Comparison of ENCODE assay signal across 9 cellular contexts in the genomic region with DNA sequence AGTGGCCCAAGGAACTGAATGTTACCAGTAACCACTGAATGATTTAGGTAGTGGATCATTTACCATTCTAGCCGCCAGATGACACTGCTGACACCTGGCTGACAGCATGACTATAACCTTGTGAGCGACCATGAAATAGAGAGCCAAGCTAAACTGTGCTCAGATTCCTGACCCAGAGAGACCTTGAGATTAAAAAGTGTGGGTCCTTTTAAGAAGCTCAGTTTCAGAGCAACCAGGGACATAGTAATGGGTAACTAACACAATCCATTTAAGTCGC.
DNase-seq lines count a peak whose midpoint lies in the region; ATAC-seq, FAIRE-seq and TF ChIP-seq lines count a peak whose summit lies in the region.
"Had no signal": no experiment of that assay in that cellular context is flagged by ENCODE, and none has a peak within 500 bp of the region (broad histone marks: within the 10 kb centered on the region; RNA-seq: fewer than 3 reads in every experiment).

No MANE protein-coding gene starts in this region.

- no peaks in the 10 kb centered on the region for H3K36me3 ChIP-seq in psoas muscle (ENCODE audit: insufficient read depth in 1 of 2, low read depth in 1 of 2)

- ATAC-seq in HG03432 (IDR thresholded peaks at IDR 0.05; ENCODE audit: unreplicated experiment) (peak; percentile 97), psoas muscle (peak; percentile 91 to 98 (median 97)), esophagus mucosa (no peak)
- ATAC-seq: activated naive CD8-positive, alpha-beta T cell treated with anti-CD3 and anti-CD28 coated beads, Interleukin-2, amount 50 U/mL, for 24 hours had no signal

- H3K27ac ChIP-seq in psoas muscle, result peak overlapping the region; percentile 56

- TF ChIP-seq CTCF in cardiac fibroblast (IDR thresholded peaks at IDR 0.05; ENCODE audit: low read depth, low read length) (no peak), psoas muscle (IDR thresholded peaks at IDR 0.05) (peak; percentile 46)

- no peaks in the 10 kb centered on the region for H3K4me1 ChIP-seq in psoas muscle

- H3K27me3 ChIP-seq in psoas muscle (ENCODE audit: insufficient read depth in 3 of 3, low read length in 2 of 3), result no peaks in the 10 kb centered on the region

- FAIRE-seq in GM19239 (lab: Jason Lieb, UNC), result peak; percentile 48

- DNase-seq in GM19239 (ENCODE audit: insufficient read length, low spot score) (peak; percentile 1), cardiac fibroblast (ENCODE audit: low read depth in 2 of 2) (peak; percentile 8 to 20), psoas muscle (peak in 1 of 2 donors; percentile 12), NCI-H2171 treated with DMSO at 0.1 percent for 48 hours (lab: John Stamatoyannopoulos, UW) (no peak), AML-193 (lab: John Stamatoyannopoulos, UW) (no peak)
- no peak for DNase-seq in activated naive CD4-positive, alpha-beta T cell treated with Interleukin-2 at 50 U/mL for 16 hours
- DNase-seq: activated naive CD8-positive, alpha-beta T cell treated with anti-CD3 and anti-CD28 coated beads, Interleukin-2, amount 50 U/mL, for 24 hours had no signal

- no peaks in the 10 kb centered on the region for H3K9me3 ChIP-seq in psoas muscle

- WGBS in psoas muscle, 3 donors, result 13 to 38% (median 27%) methylated on average over 3 of the region's 3 CpGs

- H3K4me3 ChIP-seq in cardiac fibroblast (replicated peaks in 1 of 2; ENCODE audit: low read depth in 2 of 2, low read length in 2 of 2) (no peak overlapping the region), psoas muscle (no peak overlapping the region)

- intact Hi-C loops in psoas muscle (cut with DNase I), result loop anchor here in 1 of 2 donors (5.0 kb wide), 1 partner anchor 143 kb away; no protein-coding TSS in a partner anchor

Comparison
In these comparisons a context has a peak if more than half of its experiments do, and no peak if none do; other contexts are left out.
1. DNase-seq: peak in GM19239 (single experiment) and cardiac fibroblast (2 of 2); none in activated naive CD4-positive, alpha-beta T cell treated with Interleukin-2 at 50 U/mL for 16 hours (single experiment), NCI-H2171 treated with DMSO at 0.1 percent for 48 hours (single experiment) and AML-193 (0 of 2).